ENCODE assay signal across 8 cellular contexts in the genomic region with DNA sequence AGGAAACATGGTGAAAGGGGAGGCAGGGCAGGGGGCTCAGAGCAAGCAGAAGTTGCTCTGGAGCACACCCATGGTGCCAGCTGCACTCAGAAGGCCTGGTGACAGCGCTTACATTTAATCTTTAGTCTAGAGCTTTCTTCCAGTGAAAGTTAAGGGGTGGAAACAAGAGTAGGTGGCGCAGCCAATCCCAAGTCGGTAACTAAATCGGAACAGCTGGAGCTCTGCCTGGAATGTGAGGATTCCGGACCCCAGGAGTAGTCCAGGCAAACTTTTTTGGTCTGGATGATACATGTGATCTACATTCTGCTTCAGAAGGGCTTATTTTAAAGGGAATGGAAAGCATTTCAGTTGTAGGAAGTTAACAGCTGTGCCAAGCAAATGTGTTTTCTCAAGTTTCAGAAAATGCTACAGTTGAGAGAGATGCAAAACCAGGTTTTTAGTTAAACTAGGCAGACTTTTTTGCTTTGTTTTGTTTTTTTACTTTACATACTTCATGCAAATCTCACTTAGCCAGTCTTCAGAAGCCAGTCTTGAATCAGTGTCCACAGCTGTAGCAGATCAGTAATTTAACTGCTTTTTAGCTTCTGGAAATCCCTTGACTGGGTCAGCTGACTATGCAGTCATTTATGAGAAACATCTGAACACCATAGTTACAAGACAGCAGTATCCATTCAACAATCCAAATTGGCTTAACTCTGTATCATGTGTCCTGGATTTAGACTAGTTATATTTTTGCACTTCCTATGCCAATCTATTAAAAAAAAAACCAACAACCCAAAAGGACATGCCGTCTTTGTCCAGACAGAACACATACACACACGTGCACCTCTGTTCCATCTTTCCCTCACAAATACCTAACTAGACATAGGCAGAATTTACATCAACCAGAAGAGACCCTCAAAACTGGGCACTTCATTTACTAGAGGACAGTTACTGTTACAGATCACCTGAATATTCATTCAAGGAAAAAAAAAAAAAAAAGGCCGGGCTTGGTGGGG. TPM values are rescaled to one million over a fixed set of nuclear protein-coding genes. Genes with fewer than 3 reads are reported as not detected.
DNase-seq lines count a peak whose midpoint lies in the region; ATAC-seq and TF ChIP-seq lines count a peak whose summit lies in the region.

No MANE protein-coding gene starts in this region.

- no peaks in the 10 kb centered on the region for H3K36me3 ChIP-seq in endodermal cell (ENCODE audit: control insufficient read depth, insufficient read depth, low read length)
- H3K36me3 ChIP-seq in mesenchymal stem cell (ENCODE audit: control insufficient read depth in 1 of 2, insufficient read depth in 2 of 2, low read depth in 1 of 2, low read length in 2 of 2) = peaks cover 6 to 26% of the 10 kb centered on the region in 2 experiments
- peaks cover 10% of the 10 kb centered on the region for H3K36me3 ChIP-seq in upper lobe of right lung

- H3K4me1 ChIP-seq in endodermal cell (ENCODE audit: control insufficient read depth, insufficient read depth, low read length) (no peaks in the 10 kb centered on the region), mesenchymal stem cell (ENCODE audit: control insufficient read depth, insufficient read depth, low read depth, low read length) (peaks cover 8% of the 10 kb centered on the region), upper lobe of right lung (peaks cover 15% of the 10 kb centered on the region)

- peak overlapping the region; percentile 91 for H2BK5ac ChIP-seq in mesenchymal stem cell (ENCODE audit: low read depth, low read length, poor library complexity, severe bottlenecking)

- CTCF ChIA-PET in activated naive CD4-positive, alpha-beta T cell treated with anti-CD3 and anti-CD28 coated beads for 36 hours (lab: Charles Lee) = interaction anchor here (0.6 kb wide), 1 partner anchor 57 kb away, joined by 4 read pairs; no protein-coding TSS in a partner anchor

- H3K27me3 ChIP-seq in endodermal cell (ENCODE audit: control insufficient read depth, insufficient read depth, low read length, poor library complexity, severe bottlenecking) = no peaks in the 10 kb centered on the region
- H3K27me3 ChIP-seq in mesenchymal stem cell (ENCODE audit: control insufficient read depth in 1 of 2, insufficient read depth in 1 of 2, low read length in 2 of 2) = no peaks in the 10 kb centered on the region
- no peaks in the 10 kb centered on the region for H3K27me3 ChIP-seq in upper lobe of right lung

- peak overlapping the region; percentile 5 for H3K4me3 Mint-ChIP-seq in endodermal cell
- H3K4me3 Mint-ChIP-seq in activated naive CD4-positive, alpha-beta T cell treated with anti-CD3 and anti-CD28 coated beads for 36 hours = no peak overlapping the region

- intact Hi-C loops in upper lobe of right lung (cut with DNase I) = no loop called here
- intact Hi-C loops in activated naive CD4-positive, alpha-beta T cell treated with anti-CD3 and anti-CD28 coated beads for 36 hours (cut with micrococcal nuclease) = no loop called here

- H2AFZ ChIP-seq in mesenchymal stem cell (ENCODE audit: low read depth, low read length) = no peak overlapping the region

- H2BK12ac ChIP-seq in mesenchymal stem cell (ENCODE audit: low read length in 2 of 2) = no peak overlapping the region

- H3K18ac ChIP-seq in mesenchymal stem cell (ENCODE audit: low read depth in 1 of 2, low read length in 2 of 2) = peak overlapping the region; percentile 52 to 86

- peak overlapping the region; percentile 48 for H3K4me3 ChIP-seq in endodermal cell (ENCODE audit: low read length)
- H3K4me3 ChIP-seq in mesenchymal stem cell (ENCODE audit: insufficient read depth in 1 of 2, low read depth in 1 of 2, low read length in 2 of 2) = peak overlapping the region in 1 of 2 experiments; percentile 73
- peak overlapping the region; percentile 40 for H3K4me3 ChIP-seq in upper lobe of right lung

- no peaks in the 10 kb centered on the region for H3K9me3 Mint-ChIP-seq in endodermal cell
- no peaks in the 10 kb centered on the region for H3K9me3 Mint-ChIP-seq in activated naive CD4-positive, alpha-beta T cell treated with anti-CD3 and anti-CD28 coated beads for 36 hours

- H2BK120ac ChIP-seq in mesenchymal stem cell (ENCODE audit: low read depth, low read length) = no peak overlapping the region

- peak overlapping the region; percentile 28 for H3K9ac ChIP-seq in endodermal cell (ENCODE audit: extremely low read depth, low read length, poor library complexity, severe bottlenecking)
- peak overlapping the region; percentile 93 for H3K9ac ChIP-seq in mesenchymal stem cell (ENCODE audit: low read length)

- H3K14ac ChIP-seq in mesenchymal stem cell (ENCODE audit: low read length in 2 of 2) = no peak overlapping the region

- peaks cover 18% of the 10 kb centered on the region for H3K4me1 Mint-ChIP-seq in endodermal cell
- peaks cover 14% of the 10 kb centered on the region for H3K4me1 Mint-ChIP-seq in activated naive CD4-positive, alpha-beta T cell treated with anti-CD3 and anti-CD28 coated beads for 36 hours (ENCODE audit: low read depth)

- ATAC-seq in GM19463 (IDR thresholded peaks at IDR 0.05; ENCODE audit: unreplicated experiment) = peak; percentile 85
- peak; percentile 91 for ATAC-seq in upper lobe of right lung

- peak overlapping the region; percentile 42 for H3K4me2 ChIP-seq in mesenchymal stem cell (ENCODE audit: low read length, poor library complexity, severe bottlenecking)

- peak; percentile 90 for DNase-seq in AG20443 (ENCODE audit: low spot score)
- DNase-seq in LHCN-M2 (ENCODE audit: low read depth) = peak; percentile 97
- peak; percentile 94 for DNase-seq in endodermal cell
- peak; percentile 95 for DNase-seq in mesenchymal stem cell
- DNase-seq in upper lobe of right lung = no peak
- no peak for DNase-seq in NCI-H128 (lab: John Stamatoyannopoulos, UW; ENCODE audit: unreplicated experiment)
- no peak for DNase-seq in activated naive CD4-positive, alpha-beta T cell treated with anti-CD3 and anti-CD28 coated beads for 36 hours

- H3K27ac ChIP-seq in endodermal cell (ENCODE audit: low read depth, low read length) (peak overlapping the region; percentile 91), mesenchymal stem cell (ENCODE audit: low read length, poor library complexity, severe bottlenecking) (peak overlapping the region; percentile 100), upper lobe of right lung (peak overlapping the region; percentile 81)

- H3K4ac ChIP-seq in mesenchymal stem cell (ENCODE audit: low read depth in 1 of 2, low read length in 2 of 2) = peak overlapping the region in 1 of 2 experiments; percentile 58

- H3K79me1 ChIP-seq in mesenchymal stem cell (replicated peaks; ENCODE audit: low read length, poor library complexity, severe bottlenecking) = peaks cover 12% of the 10 kb centered on the region

- no peak overlapping the region for H3K23ac ChIP-seq in mesenchymal stem cell (ENCODE audit: low read length in 2 of 2)

- H3K27ac Mint-ChIP-seq in endodermal cell = peak overlapping the region; percentile 92
- H3K27ac Mint-ChIP-seq in activated naive CD4-positive, alpha-beta T cell treated with anti-CD3 and anti-CD28 coated beads for 36 hours = no peak overlapping the region

- no peak overlapping the region for H2BK15ac ChIP-seq in mesenchymal stem cell (ENCODE audit: low read depth, poor library complexity, severe bottlenecking)

- H4K8ac ChIP-seq in mesenchymal stem cell (ENCODE audit: low read length) = no peak overlapping the region

- peaks cover 4% of the 10 kb centered on the region for H3K36me3 Mint-ChIP-seq in endodermal cell (ENCODE audit: low read depth)
- H3K36me3 Mint-ChIP-seq in activated naive CD4-positive, alpha-beta T cell treated with anti-CD3 and anti-CD28 coated beads for 36 hours (ENCODE audit: low read depth) = no peaks in the 10 kb centered on the region

- no peaks in the 10 kb centered on the region for H3K27me3 Mint-ChIP-seq in endodermal cell (ENCODE audit: insufficient read depth)
- no peaks in the 10 kb centered on the region for H3K27me3 Mint-ChIP-seq in activated naive CD4-positive, alpha-beta T cell treated with anti-CD3 and anti-CD28 coated beads for 36 hours (ENCODE audit: low read depth)

- 31 to 33% methylated on average over 7 of the region's 8 CpGs for WGBS in endodermal cell (ENCODE audit: insufficient coverage in 1 of 2, insufficient read length in 1 of 2), 2 experiments
- whole genome bisulfite sequencing in mesenchymal stem cell = 33% methylated on average over 7 of the region's 8 CpGs

- TF ChIP-seq CTCF in endodermal cell (conservative IDR thresholded peaks at IDR 0.05) (no peak), upper lobe of right lung (IDR thresholded peaks at IDR 0.05) (no peak)

- no peak overlapping the region for H4K91ac ChIP-seq in mesenchymal stem cell (ENCODE audit: low read length)

- no peaks in the 10 kb centered on the region for H3K9me3 ChIP-seq in endodermal cell (ENCODE audit: control insufficient read depth, low read length)
- no peaks in the 10 kb centered on the region for H3K9me3 ChIP-seq in mesenchymal stem cell (ENCODE audit: control insufficient read depth, low read length)
- no peaks in the 10 kb centered on the region for H3K9me3 ChIP-seq in upper lobe of right lung

- peak overlapping the region; percentile 94 for H2AK5ac ChIP-seq in mesenchymal stem cell (ENCODE audit: low read length, severe bottlenecking)

RNA-seq across cellular contexts. Expression of a gene that starts 33.2 kb away (rescaled TPM):
- 65.3 and 74.2 TPM in 2 replicates for total RNA-seq in LHCN-M2 (2014; rRNA removed)
- 23.3 TPM for polyA plus RNA-seq in LHCN-M2 (2012)
- total RNA-seq in endodermal cell = 10 to 100 TPM; 42.1 to 46.2 TPM
- 30.1 TPM for polyA plus RNA-seq in endodermal cell (2013, experiment 1 of 2)
- polyA plus RNA-seq in endodermal cell (2013, experiment 2 of 2) = 28.6 TPM
- polyA plus RNA-seq in mesenchymal stem cell (2013, experiment 1 of 2) = 31.4 TPM
- polyA plus RNA-seq in mesenchymal stem cell (2013, experiment 2 of 2) = 30.0 TPM
- total RNA-seq in upper lobe of right lung = 118 TPM
- total RNA-seq in activated naive CD4-positive, alpha-beta T cell treated with anti-CD3 and anti-CD28 coated beads for 36 hours = 10 to 100 TPM; 40.8 to 41.2 TPM

RNA-seq across cellular contexts. Expression of a gene that starts 37.7 kb away (rescaled TPM):
- 36.5 and 58.0 TPM in 2 replicates for total RNA-seq in LHCN-M2 (2014; rRNA removed)
- 43.9 TPM for polyA plus RNA-seq in LHCN-M2 (2012)
- 10 to 100 TPM; 62.0 to 68.8 TPM for total RNA-seq in endodermal cell
- 41.7 TPM for polyA plus RNA-seq in endodermal cell (2013, experiment 1 of 2)
- 38.7 TPM for polyA plus RNA-seq in endodermal cell (2013, experiment 2 of 2)
- 52.7 TPM for polyA plus RNA-seq in mesenchymal stem cell (2013, experiment 1 of 2)
- polyA plus RNA-seq in mesenchymal stem cell (2013, experiment 2 of 2) = 52.4 TPM
- 81.9 TPM for total RNA-seq in upper lobe of right lung
- total RNA-seq in activated naive CD4-positive, alpha-beta T cell treated with anti-CD3 and anti-CD28 coated beads for 36 hours = 10 to 100 TPM; 33.1 to 34.5 TPM

Comparison
In these comparisons a context has a peak if more than half of its experiments do, and no peak if none do; other contexts are left out.
1. DNase-seq: peak in AG20443 (single experiment), LHCN-M2 (single experiment), endodermal cell (single experiment) and mesenchymal stem cell (single experiment); none in upper lobe of right lung (single experiment), NCI-H128 (single experiment) and activated naive CD4-positive, alpha-beta T cell treated with anti-CD3 and anti-CD28 coated beads for 36 hours (single experiment).
2. Peak in every context shown above with its lines, with median percentiles within 50 percentile points of each other: H3K27ac ChIP-seq.